Comparison of ENCODE assay signal across 18 cellular contexts in genomic region chr2:159402790-159403189, GRCh38.
DNase-seq lines count a peak whose midpoint lies in the region; ATAC-seq, FAIRE-seq and TF ChIP-seq lines count a peak whose summit lies in the region.
"Had no signal": no experiment of that assay in that cellular context is flagged by ENCODE, and none has a peak within 500 bp of the region (broad histone marks: within the 10 kb centered on the region; RNA-seq: fewer than 3 reads in every experiment).

No MANE protein-coding gene starts in this region.

- H3K9me3 ChIP-seq in right lobe of liver = no peaks in the 10 kb centered on the region
- H3K9me3 ChIP-seq in SJCRH30 (replicated peaks) = no peaks in the 10 kb centered on the region
- H3K9me3 ChIP-seq: A549; BLaER1 treated with 17β-estradiol and CSF1 and Interleukin-3, amounts not matched to agents 10 nM and 100 nM; Caco-2 had no signal

- FAIRE-seq in H54 (lab: Jason Lieb, UNC) = peak; percentile 62
- FAIRE-seq: A549, GM12891, GM19239 had no signal

- 42% methylated on average over 2 of the region's 2 CpGs for WGBS in right lobe of liver (ENCODE audit: insufficient coverage, low coverage, low lambda C conversion rate, missing lambda C conversion rate)

- DNase-seq in H54 (ENCODE audit: insufficient read length, low spot score) (no peak), left lobe of liver (ENCODE audit: low spot score) (no peak), right lobe of liver (no peak), SJCRH30 (no peak)
- DNase-seq: AML-193; Caco-2; Calu3; CD4-positive, alpha-beta T cell; CD8-positive, alpha-beta T cell; DMS79 treated with DMSO at 0.1 percent for 48 hours; GF-D8 had no signal

- H3K36me3 ChIP-seq in right lobe of liver (no peaks in the 10 kb centered on the region), SJCRH30 (no peaks in the 10 kb centered on the region; the same call in 1 of the 2 replicates)

- intact Hi-C loops in right lobe of liver (cut with DNase I) = no loop called here

- H3K27me3 ChIP-seq in right lobe of liver (no peaks in the 10 kb centered on the region), SJCRH30 (no peaks in the 10 kb centered on the region)
- H3K27me3 ChIP-seq: BLaER1 treated with 17β-estradiol and CSF1 and Interleukin-3, amounts not matched to agents 10 nM and 100 nM had no signal

- peak overlapping the region in 2 of 3 donors; percentile 13 to 51 for H3K27ac ChIP-seq in right lobe of liver
- H3K27ac ChIP-seq in SJCRH30 = no peak overlapping the region
- H3K27ac ChIP-seq: 22Rv1; A549; BLaER1 treated with 17β-estradiol and CSF1 and Interleukin-3, amounts not matched to agents 10 nM and 100 nM; C4-2B had no signal

- TF ChIP-seq POLR2A in H54 (IDR thresholded peaks at IDR 0.05; ENCODE audit: low read depth, low read length) (no peak), right lobe of liver (IDR thresholded peaks at IDR 0.05) (no peak)

- H3K4me1 ChIP-seq in right lobe of liver (peaks cover 0 to 24% (median 0%) of the 10 kb centered on the region in 4 donors), SJCRH30 (no peaks in the 10 kb centered on the region)
- H3K4me1 ChIP-seq: BLaER1 treated with 17β-estradiol and CSF1 and Interleukin-3, amounts not matched to agents 10 nM and 100 nM; Caco-2 had no signal

- no peak for TF ChIP-seq CTCF in right lobe of liver (IDR thresholded peaks at IDR 0.05)

- ATAC-seq in left lobe of liver = peak; percentile 63
- ATAC-seq in right lobe of liver = peak; percentile 56 to 70 (median 60)
- ATAC-seq in GM21526 (IDR thresholded peaks at IDR 0.05; ENCODE audit: low FRiP score, unreplicated experiment) = no peak
- ATAC-seq: A549; CD8-positive, alpha-beta T cell had no signal

- H3K4me3 ChIP-seq in right lobe of liver (no peak overlapping the region), SJCRH30 (no peak overlapping the region)
- H3K4me3 ChIP-seq: A549; BLaER1 treated with 17β-estradiol and CSF1 and Interleukin-3, amounts not matched to agents 10 nM and 100 nM had no signal
